Comparison of ENCODE assay signal across 13 cellular contexts in genomic region chr3:97138914-97139541, GRCh38.
DNase-seq lines count a peak whose midpoint lies in the region; ATAC-seq and TF ChIP-seq lines count a peak whose summit lies in the region.
"Had no signal": no experiment of that assay in that cellular context is flagged by ENCODE, and none has a peak within 500 bp of the region (broad histone marks: within the 10 kb centered on the region; RNA-seq: fewer than 3 reads in every experiment).

No MANE protein-coding gene starts in this region.

- no peak overlapping the region for H2BK5ac ChIP-seq in trophoblast cell (ENCODE audit: low read depth, low read length, poor library complexity)

- no peak overlapping the region for H3K14ac ChIP-seq in trophoblast cell (ENCODE audit: low read length)

- H3K27ac ChIP-seq in endodermal cell (ENCODE audit: low read depth, low read length) (no peak overlapping the region), trophoblast cell (ENCODE audit: low read depth, low read length) (no peak overlapping the region)
- H3K27ac ChIP-seq: VCaP had no signal

- H3K9ac ChIP-seq in endodermal cell (ENCODE audit: extremely low read depth, low read length, poor library complexity, severe bottlenecking) (no peak overlapping the region), trophoblast cell (ENCODE audit: low read length) (no peak overlapping the region)

- H4K8ac ChIP-seq in trophoblast cell (ENCODE audit: low read depth, low read length) = no peak overlapping the region

- H3K27ac Mint-ChIP-seq in endodermal cell = no peak overlapping the region
- H3K27ac Mint-ChIP-seq: activated naive CD4-positive, alpha-beta T cell treated with anti-CD3 and anti-CD28 coated beads, Interleukin-2, amount 50 U/mL, for 24 hours; CD4-positive, alpha-beta T cell had no signal

- H3K9me3 ChIP-seq in endodermal cell (ENCODE audit: control insufficient read depth, low read length) = peaks cover 31% of the 10 kb centered on the region
- no peaks in the 10 kb centered on the region for H3K9me3 ChIP-seq in trophoblast cell (ENCODE audit: insufficient read depth, low read depth, low read length)

- H3K4me1 Mint-ChIP-seq in endodermal cell = peaks cover 9% of the 10 kb centered on the region
- H3K4me1 Mint-ChIP-seq: activated naive CD4-positive, alpha-beta T cell treated with anti-CD3 and anti-CD28 coated beads, Interleukin-2, amount 50 U/mL, for 24 hours had no signal

- no peaks in the 10 kb centered on the region for H3K27me3 ChIP-seq in endodermal cell (ENCODE audit: control insufficient read depth, insufficient read depth, low read length, poor library complexity, severe bottlenecking)
- H3K27me3 ChIP-seq in trophoblast cell (ENCODE audit: insufficient read depth, low read length) = no peaks in the 10 kb centered on the region

- TF ChIP-seq CTCF in endodermal cell (conservative IDR thresholded peaks at IDR 0.05) = peak; percentile 81

- peaks cover 5% of the 10 kb centered on the region for H3K36me3 Mint-ChIP-seq in endodermal cell (ENCODE audit: low read depth)
- H3K36me3 Mint-ChIP-seq: activated naive CD4-positive, alpha-beta T cell treated with anti-CD3 and anti-CD28 coated beads, Interleukin-2, amount 50 U/mL, for 24 hours had no signal

- H3K4me1 ChIP-seq in endodermal cell (ENCODE audit: control insufficient read depth, insufficient read depth, low read length) (no peaks in the 10 kb centered on the region), trophoblast cell (ENCODE audit: control insufficient read depth in 1 of 2, insufficient read depth in 2 of 2, low read length in 2 of 2) (no peaks in the 10 kb centered on the region)

- no peak overlapping the region for H4K12ac ChIP-seq in trophoblast cell (ENCODE audit: low read depth, low read length)

- peaks cover 3% of the 10 kb centered on the region for H3K27me3 Mint-ChIP-seq in endodermal cell (ENCODE audit: insufficient read depth)
- H3K27me3 Mint-ChIP-seq: activated naive CD4-positive, alpha-beta T cell treated with anti-CD3 and anti-CD28 coated beads, Interleukin-2, amount 50 U/mL, for 24 hours; CD4-positive, alpha-beta T cell had no signal

- H3K4ac ChIP-seq in trophoblast cell (ENCODE audit: low read depth, low read length) = no peak overlapping the region

- no peaks in the 10 kb centered on the region for H3K36me3 ChIP-seq in endodermal cell (ENCODE audit: control insufficient read depth, insufficient read depth, low read length)
- H3K36me3 ChIP-seq in trophoblast cell (ENCODE audit: control insufficient read depth in 1 of 2, insufficient read depth in 2 of 2, low read length in 2 of 2) = peaks cover 0 to 3% of the 10 kb centered on the region in 2 experiments

- no peak overlapping the region for H3K23ac ChIP-seq in trophoblast cell (ENCODE audit: low read length)

- DNase-seq in CMK (ENCODE audit: low read depth) (peak; percentile 8), Kasumi-1 (lab: John Stamatoyannopoulos, UW) (peak; percentile 4 to 12), endodermal cell (peak; percentile 61), NCI-H226 (no peak), SW 1271 (lab: John Stamatoyannopoulos, UW) (no peak), NCI-H345 treated with DMSO at 0.1 percent for 48 hours (lab: John Stamatoyannopoulos, UW; ENCODE audit: unreplicated experiment) (no peak), trophoblast cell (no peak)
- DNase-seq: CD4-positive, alpha-beta T cell; effector CD4-positive, alpha-beta T cell; NCI-H2171 had no signal

- H3K4me3 ChIP-seq in endodermal cell (ENCODE audit: low read length) (no peak overlapping the region), trophoblast cell (ENCODE audit: low read depth, low read length) (no peak overlapping the region)

- H2AFZ ChIP-seq in trophoblast cell (ENCODE audit: insufficient read depth, low read length, poor library complexity) = no peak overlapping the region

- no peak overlapping the region for H2BK120ac ChIP-seq in trophoblast cell (ENCODE audit: insufficient read depth, low read length, poor library complexity)

- ATAC-seq in GM18909 (IDR thresholded peaks at IDR 0.05; ENCODE audit: poor library complexity, unreplicated experiment) = peak; percentile 50

- H3K79me2 ChIP-seq in trophoblast cell (ENCODE audit: control insufficient read depth, insufficient read depth, low read length, poor library complexity) = no peaks in the 10 kb centered on the region

- H3K9me3 Mint-ChIP-seq in endodermal cell = peaks cover 16% of the 10 kb centered on the region
- H3K9me3 Mint-ChIP-seq: activated naive CD4-positive, alpha-beta T cell treated with anti-CD3 and anti-CD28 coated beads, Interleukin-2, amount 50 U/mL, for 24 hours had no signal

- H3K4me3 Mint-ChIP-seq in endodermal cell = no peak overlapping the region
- H3K4me3 Mint-ChIP-seq: activated naive CD4-positive, alpha-beta T cell treated with anti-CD3 and anti-CD28 coated beads, Interleukin-2, amount 50 U/mL, for 24 hours; CD4-positive, alpha-beta T cell had no signal

- H3K79me1 ChIP-seq in trophoblast cell (ENCODE audit: low read length) = no peaks in the 10 kb centered on the region

- H3K18ac ChIP-seq in trophoblast cell (ENCODE audit: low read length) = no peak overlapping the region

- no peak overlapping the region for H3K4me2 ChIP-seq in trophoblast cell (ENCODE audit: low read length)

- H2AK5ac ChIP-seq in trophoblast cell (ENCODE audit: low read length) = no peak overlapping the region

- no peak overlapping the region for H2BK12ac ChIP-seq in trophoblast cell (ENCODE audit: low read length)

- no peak overlapping the region for H4K91ac ChIP-seq in trophoblast cell (ENCODE audit: low read depth, low read length)

Comparison
In these comparisons a context has a peak if more than half of its experiments do, and no peak if none do; other contexts are left out.
1. DNase-seq: peak in CMK (single experiment), Kasumi-1 (2 of 2) and endodermal cell (single experiment); none in NCI-H226 (single experiment), SW 1271 (0 of 2), NCI-H345 treated with DMSO at 0.1 percent for 48 hours (single experiment) and trophoblast cell (0 of 2).